1 cellular context compared by ENCODE assay signal in genomic region chr21:29649370-29649963, GRCh38.
TF ChIP-seq lines count a peak whose summit lies in the region.

No MANE protein-coding gene starts in this region.

TF ChIP-seq in K562, 482 proteins besides CTCF, POLR2A, EP300 and RAD21 (continued from another document and continues in another):
- TF ChIP-seq E2F8 (IDR thresholded peaks at IDR 0.05; ENCODE audit: low read depth, partially characterized antibody) (no peak), LEF1 (IDR thresholded peaks at IDR 0.05) (peak; percentile 92), ELF2 (CRISPR knock-in tag; IDR thresholded peaks at IDR 0.05) (0 out of 2 replicates have a peak, but pooled peaks have one; percentile 45), NR2F6 (CRISPR knock-in tag; IDR thresholded peaks at IDR 0.05) (no peak), C11orf30 (IDR thresholded peaks at IDR 0.05; ENCODE audit: low read depth) (peak; percentile 60), SMAD4 (CRISPR knock-in tag; conservative IDR thresholded peaks at IDR 0.05) (peak; percentile 92), RNF2 (IDR thresholded peaks at IDR 0.05) (peak; percentile 100), ZNF253 (CRISPR knock-in tag; conservative IDR thresholded peaks at IDR 0.05) (no peak), ELF4 (CRISPR knock-in tag; IDR thresholded peaks at IDR 0.05) (peak; percentile 89; the same call in 1 of the 2 replicates), ATF3 (IDR thresholded peaks at IDR 0.05) (peak; percentile 65; the same call in 1 of the 2 replicates), ATF3 (CRISPR knock-in tag; conservative IDR thresholded peaks at IDR 0.05) (no peak), MBD2 (IDR thresholded peaks at IDR 0.05; ENCODE audit: borderline replicate concordance, low read depth) (peak; percentile 90), ESRRA (IDR thresholded peaks at IDR 0.05; ENCODE audit: borderline replicate concordance, low read depth) (no peak; the same call in 1 of the 2 replicates), KLF10 (CRISPR knock-in tag; IDR thresholded peaks at IDR 0.05) (no peak), ETS1 (conservative IDR thresholded peaks at IDR 0.05; ENCODE audit: control insufficient read depth, low read depth, low read length) (peak; percentile 96), ZNF76 (CRISPR knock-in tag; IDR thresholded peaks at IDR 0.05; ENCODE audit: borderline replicate concordance) (peak; percentile 66; the same call in 1 of the 2 replicates), POLR2AphosphoS5 (IDR thresholded peaks at IDR 0.05; ENCODE audit: control insufficient read depth, insufficient read depth, low read depth, low read length) (peak; percentile 88), ZNF384 (IDR thresholded peaks at IDR 0.05; ENCODE audit: low read depth, low read length) (peak; percentile 54; the same call in 1 of the 2 replicates), MED1 (CRISPR knock-in tag; IDR thresholded peaks at IDR 0.05; ENCODE audit: borderline replicate concordance) (no peak), U2AF1 (optimal IDR thresholded peaks at IDR 0.05; ENCODE audit: low read depth, low read length) (no peak), PCBP2 (IDR thresholded peaks at IDR 0.05; ENCODE audit: low read depth, low read length, poor library complexity, severe bottlenecking) (no peak), TBP (optimal IDR thresholded peaks at IDR 0.05; ENCODE audit: low read depth, low read length) (peak; percentile 26), CHD1 (IDR thresholded peaks at IDR 0.05; ENCODE audit: low read length) (no peak), CHAMP1 (IDR thresholded peaks at IDR 0.05) (peak; percentile 81), SREBF2 (CRISPR knock-in tag; IDR thresholded peaks at IDR 0.05) (no peak), KAT2B (IDR thresholded peaks at IDR 0.05; ENCODE audit: low read depth, low read length) (no peak), JUND (IDR thresholded peaks at IDR 0.05; ENCODE audit: borderline replicate concordance, low read depth, low read length) (peak; percentile 88), JUND (tag; IDR thresholded peaks at IDR 0.05; ENCODE audit: borderline replicate concordance, low read depth, low read length) (peak; percentile 84; the same call in 1 of the 3 replicates), KHSRP (IDR thresholded peaks at IDR 0.05) (no peak), CEBPG (CRISPR knock-in tag; IDR thresholded peaks at IDR 0.05) (peak; percentile 71; the same call in 1 of the 2 replicates), CEBPG (tag; conservative IDR thresholded peaks at IDR 0.05 in 1 of 2, IDR thresholded peaks at IDR 0.05 in 1 of 2) (peak; percentile 52 to 76; a peak in 3 of 4 replicates), CREB3 (tag; conservative IDR thresholded peaks at IDR 0.05; ENCODE audit: low read depth) (0 out of 2 replicates have a peak, but pooled peaks have one; percentile 31), CBX1 (IDR thresholded peaks at IDR 0.05; ENCODE audit: low read depth) (no peak), WHSC1 (IDR thresholded peaks at IDR 0.05; ENCODE audit: low read length) (no peak), THAP7 (CRISPR knock-in tag; IDR thresholded peaks at IDR 0.05) (no peak), HMGN3 (IDR thresholded peaks at IDR 0.05; ENCODE audit: borderline replicate concordance, extremely low read depth, insufficient read length, low read depth, low read length) (peak; percentile 89), ZNF75A (CRISPR knock-in tag; IDR thresholded peaks at IDR 0.05) (peak; percentile 32; the same call in 1 of the 2 replicates), PYGO2 (tag; IDR thresholded peaks at IDR 0.05) (no peak), YY1 (IDR thresholded peaks at IDR 0.05; ENCODE audit: borderline replicate concordance in 1 of 3, control insufficient read depth in 1 of 3, extremely low read depth in 1 of 3, insufficient read depth in 3 of 3, insufficient read length in 1 of 3, insufficient replicate concordance in 2 of 3, low read depth in 1 of 3, low read length in 2 of 3) (no peak), ETV5 (CRISPR knock-in tag; IDR thresholded peaks at IDR 0.05; ENCODE audit: low read depth) (peak; percentile 100), ARNT (IDR thresholded peaks at IDR 0.05) (0 out of 4 replicates have a peak, but pooled peaks have one; percentile 47 to 69), ZNF830 (CRISPR knock-in tag; IDR thresholded peaks at IDR 0.05) (no peak), NCOA2 (IDR thresholded peaks at IDR 0.05; ENCODE audit: partially characterized antibody in 2 of 2) (peak; percentile 80 to 84), GABPA (tag; conservative IDR thresholded peaks at IDR 0.05; ENCODE audit: low read depth) (peak; percentile 43; the same call in 1 of the 2 replicates)
- TF ChIP-seq, protein P1, sequence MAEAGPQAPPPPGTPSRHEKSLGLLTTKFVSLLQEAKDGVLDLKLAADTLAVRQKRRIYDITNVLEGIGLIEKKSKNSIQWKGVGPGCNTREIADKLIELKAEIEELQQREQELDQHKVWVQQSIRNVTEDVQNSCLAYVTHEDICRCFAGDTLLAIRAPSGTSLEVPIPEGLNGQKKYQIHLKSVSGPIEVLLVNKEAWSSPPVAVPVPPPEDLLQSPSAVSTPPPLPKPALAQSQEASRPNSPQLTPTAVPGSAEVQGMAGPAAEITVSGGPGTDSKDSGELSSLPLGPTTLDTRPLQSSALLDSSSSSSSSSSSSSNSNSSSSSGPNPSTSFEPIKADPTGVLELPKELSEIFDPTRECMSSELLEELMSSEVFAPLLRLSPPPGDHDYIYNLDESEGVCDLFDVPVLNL (CRISPR knock-in tag; IDR thresholded peaks at IDR 0.05; ENCODE audit: low read depth), result no peak
- TF ChIP-seq, protein P2, sequence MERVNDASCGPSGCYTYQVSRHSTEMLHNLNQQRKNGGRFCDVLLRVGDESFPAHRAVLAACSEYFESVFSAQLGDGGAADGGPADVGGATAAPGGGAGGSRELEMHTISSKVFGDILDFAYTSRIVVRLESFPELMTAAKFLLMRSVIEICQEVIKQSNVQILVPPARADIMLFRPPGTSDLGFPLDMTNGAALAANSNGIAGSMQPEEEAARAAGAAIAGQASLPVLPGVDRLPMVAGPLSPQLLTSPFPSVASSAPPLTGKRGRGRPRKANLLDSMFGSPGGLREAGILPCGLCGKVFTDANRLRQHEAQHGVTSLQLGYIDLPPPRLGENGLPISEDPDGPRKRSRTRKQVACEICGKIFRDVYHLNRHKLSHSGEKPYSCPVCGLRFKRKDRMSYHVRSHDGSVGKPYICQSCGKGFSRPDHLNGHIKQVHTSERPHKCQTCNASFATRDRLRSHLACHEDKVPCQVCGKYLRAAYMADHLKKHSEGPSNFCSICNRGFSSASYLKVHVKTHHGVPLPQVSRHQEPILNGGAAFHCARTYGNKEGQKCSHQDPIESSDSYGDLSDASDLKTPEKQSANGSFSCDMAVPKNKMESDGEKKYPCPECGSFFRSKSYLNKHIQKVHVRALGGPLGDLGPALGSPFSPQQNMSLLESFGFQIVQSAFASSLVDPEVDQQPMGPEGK (CRISPR knock-in tag; IDR thresholded peaks at IDR 0.05; ENCODE audit: borderline replicate concordance), result peak; percentile 72; the same call in 1 of the 2 replicates
- TF ChIP-seq, protein P3, sequence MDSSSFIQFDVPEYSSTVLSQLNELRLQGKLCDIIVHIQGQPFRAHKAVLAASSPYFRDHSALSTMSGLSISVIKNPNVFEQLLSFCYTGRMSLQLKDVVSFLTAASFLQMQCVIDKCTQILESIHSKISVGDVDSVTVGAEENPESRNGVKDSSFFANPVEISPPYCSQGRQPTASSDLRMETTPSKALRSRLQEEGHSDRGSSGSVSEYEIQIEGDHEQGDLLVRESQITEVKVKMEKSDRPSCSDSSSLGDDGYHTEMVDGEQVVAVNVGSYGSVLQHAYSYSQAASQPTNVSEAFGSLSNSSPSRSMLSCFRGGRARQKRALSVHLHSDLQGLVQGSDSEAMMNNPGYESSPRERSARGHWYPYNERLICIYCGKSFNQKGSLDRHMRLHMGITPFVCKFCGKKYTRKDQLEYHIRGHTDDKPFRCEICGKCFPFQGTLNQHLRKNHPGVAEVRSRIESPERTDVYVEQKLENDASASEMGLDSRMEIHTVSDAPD (CRISPR knock-in tag; IDR thresholded peaks at IDR 0.05), result no peak
